ENCODE assay signal across 1 cellular context in genomic region chr3:22836131-22836530, GRCh38.
TF ChIP-seq lines count a peak whose summit lies in the region.

No MANE protein-coding gene starts in this region.

TF ChIP-seq in GM23338, 12 proteins besides CTCF, POLR2A, EP300 and RAD21 (continued from another document):
- TF ChIP-seq ZNF462 (CRISPR knock-in tag; IDR thresholded peaks at IDR 0.05) (no peak), POLR2AphosphoS5 (IDR thresholded peaks at IDR 0.05; ENCODE audit: low read depth) (no peak), ZNF114 (CRISPR knock-in tag; IDR thresholded peaks at IDR 0.05) (no peak)
- TF ChIP-seq, protein P1, sequence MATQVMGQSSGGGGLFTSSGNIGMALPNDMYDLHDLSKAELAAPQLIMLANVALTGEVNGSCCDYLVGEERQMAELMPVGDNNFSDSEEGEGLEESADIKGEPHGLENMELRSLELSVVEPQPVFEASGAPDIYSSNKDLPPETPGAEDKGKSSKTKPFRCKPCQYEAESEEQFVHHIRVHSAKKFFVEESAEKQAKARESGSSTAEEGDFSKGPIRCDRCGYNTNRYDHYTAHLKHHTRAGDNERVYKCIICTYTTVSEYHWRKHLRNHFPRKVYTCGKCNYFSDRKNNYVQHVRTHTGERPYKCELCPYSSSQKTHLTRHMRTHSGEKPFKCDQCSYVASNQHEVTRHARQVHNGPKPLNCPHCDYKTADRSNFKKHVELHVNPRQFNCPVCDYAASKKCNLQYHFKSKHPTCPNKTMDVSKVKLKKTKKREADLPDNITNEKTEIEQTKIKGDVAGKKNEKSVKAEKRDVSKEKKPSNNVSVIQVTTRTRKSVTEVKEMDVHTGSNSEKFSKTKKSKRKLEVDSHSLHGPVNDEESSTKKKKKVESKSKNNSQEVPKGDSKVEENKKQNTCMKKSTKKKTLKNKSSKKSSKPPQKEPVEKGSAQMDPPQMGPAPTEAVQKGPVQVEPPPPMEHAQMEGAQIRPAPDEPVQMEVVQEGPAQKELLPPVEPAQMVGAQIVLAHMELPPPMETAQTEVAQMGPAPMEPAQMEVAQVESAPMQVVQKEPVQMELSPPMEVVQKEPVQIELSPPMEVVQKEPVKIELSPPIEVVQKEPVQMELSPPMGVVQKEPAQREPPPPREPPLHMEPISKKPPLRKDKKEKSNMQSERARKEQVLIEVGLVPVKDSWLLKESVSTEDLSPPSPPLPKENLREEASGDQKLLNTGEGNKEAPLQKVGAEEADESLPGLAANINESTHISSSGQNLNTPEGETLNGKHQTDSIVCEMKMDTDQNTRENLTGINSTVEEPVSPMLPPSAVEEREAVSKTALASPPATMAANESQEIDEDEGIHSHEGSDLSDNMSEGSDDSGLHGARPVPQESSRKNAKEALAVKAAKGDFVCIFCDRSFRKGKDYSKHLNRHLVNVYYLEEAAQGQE (IDR thresholded peaks at IDR 0.05; ENCODE audit: unreplicated experiment) = no peak
TF ChIP-seq in GM23338: peak in this region for 0.
